9 cellular contexts compared by ENCODE assay signal in genomic region chrX:49167740-49168108, GRCh38.
DNase-seq lines count a peak whose midpoint lies in the region; ATAC-seq and TF ChIP-seq lines count a peak whose summit lies in the region.
"Had no signal": no experiment of that assay in that cellular context is flagged by ENCODE, and none has a peak within 500 bp of the region (broad histone marks: within the 10 kb centered on the region; RNA-seq: fewer than 3 reads in every experiment).

No MANE protein-coding gene starts in this region.

- peaks cover 39% of the 10 kb centered on the region for H3K4me1 Mint-ChIP-seq in stimulated activated naive CD8-positive, alpha-beta T cell treated with anti-CD3 and anti-CD28 coated beads, Interleukin-15, Interleukin-2, amounts not matched to agents 100 ng/mL and 50 ng/mL, for 24 hours (ENCODE audit: low read depth)

- H3K4me3 Mint-ChIP-seq in stimulated activated naive CD8-positive, alpha-beta T cell treated with anti-CD3 and anti-CD28 coated beads, Interleukin-15, Interleukin-2, amounts not matched to agents 100 ng/mL and 50 ng/mL, for 24 hours: peak overlapping the region; percentile 89

- H3K27ac ChIP-seq in muscle layer of colon (ENCODE audit: low read depth, low read length): peak overlapping the region; percentile 65

- no peak for ATAC-seq in stimulated activated naive CD8-positive, alpha-beta T cell treated with anti-CD3 and anti-CD28 coated beads, Interleukin-15, Interleukin-2, amounts not matched to agents 100 U/mL and 50 U/mL, for 24 hours
- no peak for ATAC-seq in HG02798 (IDR thresholded peaks at IDR 0.05; ENCODE audit: poor library complexity, unreplicated experiment)

- peaks cover 14% of the 10 kb centered on the region for H3K4me1 ChIP-seq in muscle layer of colon (ENCODE audit: insufficient read depth, low read length)

- H3K4me3 ChIP-seq in cardiac fibroblast (replicated peaks in 1 of 2; ENCODE audit: low read depth in 2 of 2, low read length in 2 of 2) (peak overlapping the region; percentile 27 to 49), muscle layer of colon (ENCODE audit: low read depth in 1 of 2, low read length in 2 of 2) (peak overlapping the region in 1 of 2 donors; percentile 71)

- no peaks in the 10 kb centered on the region for H3K36me3 ChIP-seq in muscle layer of colon (ENCODE audit: insufficient read depth, low read length)

- no peaks in the 10 kb centered on the region for H3K27me3 ChIP-seq in muscle layer of colon (ENCODE audit: control insufficient read depth in 1 of 2, insufficient read depth in 2 of 2, low read length in 2 of 2)

- H3K36me3 Mint-ChIP-seq in stimulated activated naive CD8-positive, alpha-beta T cell treated with anti-CD3 and anti-CD28 coated beads, Interleukin-15, Interleukin-2, amounts not matched to agents 100 ng/mL and 50 ng/mL, for 24 hours (ENCODE audit: low read depth): peaks cover 2% of the 10 kb centered on the region

- H3K9me3 ChIP-seq in muscle layer of colon (ENCODE audit: low read length): no peaks in the 10 kb centered on the region

- no peaks in the 10 kb centered on the region for H3K27me3 Mint-ChIP-seq in stimulated activated naive CD8-positive, alpha-beta T cell treated with anti-CD3 and anti-CD28 coated beads, Interleukin-15, Interleukin-2, amounts not matched to agents 100 ng/mL and 50 ng/mL, for 24 hours

- no peak for DNase-seq in stimulated activated naive CD8-positive, alpha-beta T cell treated with anti-CD3 and anti-CD28 coated beads, Interleukin-15, Interleukin-2, amounts not matched to agents 100 U/mL and 50 U/mL, for 24 hours
- DNase-seq in cardiac fibroblast (ENCODE audit: low read depth in 2 of 2) (no peak), NCI-H2081 (lab: John Stamatoyannopoulos, UW) (no peak), GM10266 (ENCODE audit: extremely low spot score) (no peak)
- no peak for DNase-seq in stimulated activated CD4-positive, alpha-beta T cell treated with anti-CD3 and anti-CD28 coated beads, Interleukin-15, amount 100 ng/mL, for 24 hours
- DNase-seq: DMS79 had no signal

- peak overlapping the region; percentile 75 for H3K9ac ChIP-seq in muscle layer of colon (ENCODE audit: low read length)

- TF ChIP-seq CTCF in cardiac fibroblast (IDR thresholded peaks at IDR 0.05; ENCODE audit: low read depth, low read length) (no peak), GM10266 (IDR thresholded peaks at IDR 0.05; ENCODE audit: control insufficient read depth, insufficient read depth, low read depth, missing control alignments) (no peak)

- H3K27ac Mint-ChIP-seq in stimulated activated naive CD8-positive, alpha-beta T cell treated with anti-CD3 and anti-CD28 coated beads, Interleukin-15, Interleukin-2, amounts not matched to agents 100 ng/mL and 50 ng/mL, for 24 hours: peak overlapping the region; percentile 97

- H3K9me3 Mint-ChIP-seq in stimulated activated naive CD8-positive, alpha-beta T cell treated with anti-CD3 and anti-CD28 coated beads, Interleukin-15, Interleukin-2, amounts not matched to agents 100 ng/mL and 50 ng/mL, for 24 hours: no peaks in the 10 kb centered on the region
